ENCODE assay signal across 24 cellular contexts in genomic region chr19:5071579-5071978, GRCh38.
DNase-seq lines count a peak whose midpoint lies in the region; ATAC-seq and TF ChIP-seq lines count a peak whose summit lies in the region.
"Had no signal": no experiment of that assay in that cellular context is flagged by ENCODE, and none has a peak within 500 bp of the region (broad histone marks: within the 10 kb centered on the region; RNA-seq: fewer than 3 reads in every experiment).

No MANE protein-coding gene starts in this region.

- no peak overlapping the region for H3K4me2 ChIP-seq in neural progenitor cell

- H3K36me3 Mint-ChIP-seq in neural progenitor cell = peaks cover 13% of the 10 kb centered on the region
- no peaks in the 10 kb centered on the region for H3K36me3 Mint-ChIP-seq in activated T-helper 2 cell treated with anti-CD3 and anti-CD28 coated beads, Interferon-gamma antibody, Interleukin-2, Interleukin-4, amounts not matched to agents 10 μg/mL and 5 μg/mL and 100 μg/mL, durations not matched to agents 14 hours and 24 hours and 36 hours (ENCODE audit: low read depth)

- H3K36me3 ChIP-seq in right atrium auricular region (peaks cover 21% of the 10 kb centered on the region), gastroesophageal sphincter (peaks cover 0 to 70% of the 10 kb centered on the region in 2 donors), neural progenitor cell (no peaks in the 10 kb centered on the region)
- H3K36me3 ChIP-seq: MG63 had no signal

- peak overlapping the region; percentile 60 for H3K27ac Mint-ChIP-seq in neural progenitor cell
- no peak overlapping the region for H3K27ac Mint-ChIP-seq in activated T-helper 2 cell treated with anti-CD3 and anti-CD28 coated beads, Interferon-gamma antibody, Interleukin-2, Interleukin-4, amounts not matched to agents 10 μg/mL and 5 μg/mL and 100 μg/mL, durations not matched to agents 14 hours and 24 hours and 36 hours

- WGBS in gastroesophageal sphincter (ENCODE audit: low coverage in 1 of 2), 2 donors = no CpG with 5 or more reads among the region's 8 CpGs

- DNase-seq in left ventricle myocardium superior (no peak), right atrium auricular region (ENCODE audit: low spot score) (no peak), neural progenitor cell (ENCODE audit: low spot score) (no peak), NCI-H2107 treated with DMSO at 0.1 percent for 48 hours (lab: John Stamatoyannopoulos, UW; ENCODE audit: unreplicated experiment) (no peak)
- no peak for DNase-seq in activated T-helper 2 cell treated with anti-CD3 and anti-CD28 coated beads, Interferon-gamma antibody, Interleukin-2, Interleukin-4, amounts not matched to agents 10 μg/mL and 5 μg/mL and 100 μg/mL, durations not matched to agents 14 hours and 24 hours and 36 hours (ENCODE audit: low spot score)
- DNase-seq: C1 segment of cervical spinal cord; CD4-positive, alpha-beta memory T cell; COR-L47; DMS53; GOT3; HCEC 1CT; KG1; MG63; NCI-H2081; NCI-H2171; NCI-H226; NCI-H510A; NCI-H69; SIG-M5 had no signal

- no peak overlapping the region for H2AFZ ChIP-seq in neural progenitor cell (replicated peaks)

- H3F3A ChIP-seq in neural progenitor cell (ENCODE audit: low read depth) = no peaks in the 10 kb centered on the region

- peaks cover 17% of the 10 kb centered on the region for H3K4me1 Mint-ChIP-seq in neural progenitor cell
- H3K4me1 Mint-ChIP-seq in activated T-helper 2 cell treated with anti-CD3 and anti-CD28 coated beads, Interferon-gamma antibody, Interleukin-2, Interleukin-4, amounts not matched to agents 10 μg/mL and 5 μg/mL and 100 μg/mL, durations not matched to agents 14 hours and 24 hours and 36 hours (ENCODE audit: low read depth) = no peaks in the 10 kb centered on the region

- no peak overlapping the region for H3K4me3 Mint-ChIP-seq in neural progenitor cell
- H3K4me3 Mint-ChIP-seq in activated T-helper 2 cell treated with anti-CD3 and anti-CD28 coated beads, Interferon-gamma antibody, Interleukin-2, Interleukin-4, amounts not matched to agents 10 μg/mL and 5 μg/mL and 100 μg/mL, durations not matched to agents 14 hours and 24 hours and 36 hours (ENCODE audit: low read depth) = no peak overlapping the region
- H3K4me3 Mint-ChIP-seq: CD4-positive, alpha-beta memory T cell had no signal

- no peaks in the 10 kb centered on the region for H3K27me3 ChIP-seq in right atrium auricular region
- H3K27me3 ChIP-seq in gastroesophageal sphincter = no peaks in the 10 kb centered on the region
- H3K27me3 ChIP-seq in neural progenitor cell = no peaks in the 10 kb centered on the region
- H3K27me3 ChIP-seq: MG63 had no signal

- no peak overlapping the region for H3K9ac ChIP-seq in neural progenitor cell

- H3K4me1 ChIP-seq in right atrium auricular region = peaks cover 0 to 4% of the 10 kb centered on the region in 2 donors
- H3K4me1 ChIP-seq in gastroesophageal sphincter = peaks cover 0 to 15% (median 0%) of the 10 kb centered on the region in 3 donors
- H3K4me1 ChIP-seq in neural progenitor cell = peaks cover 10% of the 10 kb centered on the region

- no peaks in the 10 kb centered on the region for H3K27me3 Mint-ChIP-seq in neural progenitor cell (ENCODE audit: insufficient read depth, low read depth)
- H3K27me3 Mint-ChIP-seq in activated T-helper 2 cell treated with anti-CD3 and anti-CD28 coated beads, Interferon-gamma antibody, Interleukin-2, Interleukin-4, amounts not matched to agents 10 μg/mL and 5 μg/mL and 100 μg/mL, durations not matched to agents 14 hours and 24 hours and 36 hours (ENCODE audit: low read depth) = no peaks in the 10 kb centered on the region
- H3K27me3 Mint-ChIP-seq: CD4-positive, alpha-beta memory T cell had no signal

- peaks cover 57% of the 10 kb centered on the region for H4K20me1 ChIP-seq in neural progenitor cell (ENCODE audit: low read depth)

- H3K9me3 ChIP-seq in right atrium auricular region = no peaks in the 10 kb centered on the region
- H3K9me3 ChIP-seq in gastroesophageal sphincter = no peaks in the 10 kb centered on the region
- H3K9me3 ChIP-seq in neural progenitor cell (ENCODE audit: low read depth) = no peaks in the 10 kb centered on the region
- H3K9me3 ChIP-seq: MG63 had no signal

- H3K9me3 Mint-ChIP-seq in neural progenitor cell = no peaks in the 10 kb centered on the region
- no peaks in the 10 kb centered on the region for H3K9me3 Mint-ChIP-seq in activated T-helper 2 cell treated with anti-CD3 and anti-CD28 coated beads, Interferon-gamma antibody, Interleukin-2, Interleukin-4, amounts not matched to agents 10 μg/mL and 5 μg/mL and 100 μg/mL, durations not matched to agents 14 hours and 24 hours and 36 hours
- H3K9me3 Mint-ChIP-seq: CD4-positive, alpha-beta memory T cell had no signal

- no peak for TF ChIP-seq CTCF in right atrium auricular region (IDR thresholded peaks at IDR 0.05)
- TF ChIP-seq CTCF in gastroesophageal sphincter (IDR thresholded peaks at IDR 0.05) = no peak
- TF ChIP-seq CTCF in neural progenitor cell (IDR thresholded peaks at IDR 0.05) = no peak

- H3K4me3 ChIP-seq in right atrium auricular region (no peak overlapping the region), gastroesophageal sphincter (no peak overlapping the region), neural progenitor cell (no peak overlapping the region)
- H3K4me3 ChIP-seq: MG63, SK-N-MC had no signal

- no peak for TF ChIP-seq POLR2A in gastroesophageal sphincter (IDR thresholded peaks at IDR 0.05)

- H3K27ac ChIP-seq in right atrium auricular region (no peak overlapping the region), gastroesophageal sphincter (no peak overlapping the region), neural progenitor cell (no peak overlapping the region)
- H3K27ac ChIP-seq: RWPE1, SK-N-MC had no signal

- no peak for TF ChIP-seq EP300 in gastroesophageal sphincter (IDR thresholded peaks at IDR 0.05)

- ATAC-seq in left ventricle myocardium superior (peak; percentile 23), gastroesophageal sphincter (peak; percentile 7), GM21786 (IDR thresholded peaks at IDR 0.05; ENCODE audit: unreplicated experiment) (no peak)
- ATAC-seq: Panc1 had no signal

- H3K79me2 ChIP-seq in neural progenitor cell (ENCODE audit: low read depth) = no peaks in the 10 kb centered on the region

- intact Hi-C loops in left ventricle myocardium superior (cut with micrococcal nuclease) = no loop called here
- intact Hi-C loops in activated T-helper 2 cell treated with anti-CD3 and anti-CD28 coated beads, Interferon-gamma antibody, Interleukin-2, Interleukin-4, amounts not matched to agents 10 μg/mL and 5 μg/mL and 100 μg/mL, durations not matched to agents 14 hours and 24 hours and 36 hours (cut with micrococcal nuclease) = no loop called here
